In genomic region chr21:28714795-28715464, GRCh38 we compare ENCODE assay signal across 21 cellular contexts.
DNase-seq lines count a peak whose midpoint lies in the region; TF ChIP-seq lines count a peak whose summit lies in the region.
"Had no signal": no experiment of that assay in that cellular context is flagged by ENCODE, and none has a peak within 500 bp of the region (broad histone marks: within the 10 kb centered on the region; RNA-seq: fewer than 3 reads in every experiment).

No MANE protein-coding gene starts in this region.

- H3K4me1 ChIP-seq in GM23248 (ENCODE audit: insufficient read depth): peaks cover 27% of the 10 kb centered on the region
- H3K4me1 ChIP-seq: A549, Caco-2, gastrocnemius medialis, upper lobe of left lung had no signal

- DNase-seq in AG09309 (ENCODE audit: low read depth): peak; percentile 76
- DNase-seq in GM23248: peak; percentile 70
- DNase-seq in astrocyte of the hippocampus (ENCODE audit: low read depth, low spot score): peak; percentile 16
- peak; percentile 1 for DNase-seq in kidney glomerular epithelial cell (lab: John Stamatoyannopoulos, UW)
- DNase-seq in effector CD4-positive, alpha-beta T cell: no peak
- no peak for DNase-seq in NCI-H146 (lab: John Stamatoyannopoulos, UW)
- DNase-seq in amniotic stem cell (lab: John Stamatoyannopoulos, UW): no peak
- DNase-seq in NCI-H1694 (lab: John Stamatoyannopoulos, UW): no peak
- DNase-seq: activated naive CD4-positive, alpha-beta T cell treated with anti-CD3 and anti-CD28 coated beads for 36 hours; Caco-2; gastrocnemius medialis; MM.1S; NCI-H2081 treated with DMSO at 0.1 percent for 48 hours; NCI-H526; PC-3; stimulated activated CD4-positive, alpha-beta T cell treated with anti-CD3 and anti-CD28 coated beads, Interleukin-12 subunit alpha, Interleukin-12 subunit beta, amount 100 ng/mL, for 4 hours; stimulated activated naive CD4-positive, alpha-beta T cell treated with Interleukin-2 at 50 U/mL for 16 hours; T1000; upper lobe of left lung had no signal

- H4K20me1 ChIP-seq in GM23248 (ENCODE audit: insufficient read depth): no peaks in the 10 kb centered on the region

- peak overlapping the region; percentile 25 for H3K27ac ChIP-seq in GM23248
- H3K27ac ChIP-seq: A549, gastrocnemius medialis, upper lobe of left lung had no signal

- H3K9me3 ChIP-seq in GM23248 (ENCODE audit: low read depth): no peaks in the 10 kb centered on the region
- H3K9me3 ChIP-seq: A549, Caco-2, gastrocnemius medialis, upper lobe of left lung had no signal

- no peaks in the 10 kb centered on the region for H3K79me2 ChIP-seq in GM23248 (ENCODE audit: insufficient read depth)

- H3K4me2 ChIP-seq in GM23248 (ENCODE audit: unreplicated experiment): no peak overlapping the region
- H3K4me2 ChIP-seq: A549 had no signal

- H3K4me3 ChIP-seq in AG09309 (ENCODE audit: control insufficient read depth, low read depth, low read length): no peak overlapping the region
- H3K4me3 ChIP-seq in GM23248: no peak overlapping the region
- H3K4me3 ChIP-seq: A549, gastrocnemius medialis, lung, upper lobe of left lung had no signal

- no peak overlapping the region for H2AFZ ChIP-seq in GM23248

- TF ChIP-seq CTCF in AG09309 (IDR thresholded peaks at IDR 0.05; ENCODE audit: control insufficient read depth, insufficient read depth, low read depth, low read length, missing control alignments): no peak

- in situ Hi-C loops in GM23248 (cut with MboI): no loop called here

- peaks cover 28% of the 10 kb centered on the region for H3F3A ChIP-seq in GM23248 (ENCODE audit: insufficient read depth)

- no peaks in the 10 kb centered on the region for H3K9me2 ChIP-seq in GM23248 (ENCODE audit: insufficient read depth)

- H3K9ac ChIP-seq in GM23248: no peak overlapping the region

- 3 to 4% methylated on average over 1 of the region's 1 CpG for WGBS in GM23248 (ENCODE audit: low coverage in 1 of 2, low lambda C conversion rate in 2 of 2, missing lambda C conversion rate in 2 of 2), 2 experiments

- no peaks in the 10 kb centered on the region for H3K27me3 ChIP-seq in GM23248 (replicated peaks; ENCODE audit: insufficient read depth)
- H3K27me3 ChIP-seq: gastrocnemius medialis, upper lobe of left lung had no signal

- H3K36me3 ChIP-seq in GM23248 (ENCODE audit: low read depth): no peaks in the 10 kb centered on the region
- H3K36me3 ChIP-seq: gastrocnemius medialis, upper lobe of left lung had no signal

Comparison
In these comparisons a context has a peak if more than half of its experiments do, and no peak if none do; other contexts are left out.
1. DNase-seq: peak in AG09309 (single experiment), GM23248 (single experiment), astrocyte of the hippocampus (single experiment) and kidney glomerular epithelial cell (single experiment); none in effector CD4-positive, alpha-beta T cell (single experiment), NCI-H146 (single experiment), amniotic stem cell (single experiment) and NCI-H1694 (single experiment).